In the genomic region with DNA sequence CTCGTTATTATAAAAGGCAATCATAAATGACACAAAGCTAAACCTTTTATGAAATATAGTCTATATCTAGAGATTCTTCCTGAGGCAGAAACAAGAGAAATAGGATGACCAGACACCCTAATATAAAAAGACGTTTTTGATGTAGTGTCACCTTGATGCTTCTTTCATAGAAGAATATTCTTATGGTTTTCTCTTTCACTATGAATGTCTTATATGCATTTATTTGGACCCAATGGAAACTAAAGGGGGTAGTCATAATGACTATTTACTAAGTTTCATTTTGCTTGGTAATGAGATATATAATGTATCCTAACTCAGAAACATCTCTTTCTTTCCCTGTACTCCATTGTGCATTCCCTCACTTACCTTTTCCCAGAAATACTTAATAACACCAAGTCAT, we compare ENCODE assay signal across 27 cellular contexts.
"Had no signal": no experiment of that assay in that cellular context is flagged by ENCODE, and none has a peak within 500 bp of the region (broad histone marks: within the 10 kb centered on the region; RNA-seq: fewer than 3 reads in every experiment).

No MANE protein-coding gene starts in this region.

- H3K4me3 Mint-ChIP-seq: dendritic cell treated with granulocyte-macrophage colony-stimulating factor and Interleukin-4, amounts not matched to agents 40 ng/mL and 50 ng/mL, for 4 days; effector memory CD8-positive, alpha-beta T cell; endodermal cell; mesothelial cell of epicardium; naive B cell had no signal

- H3K36me3 Mint-ChIP-seq: mesothelial cell of epicardium had no signal

- H3K4me1 Mint-ChIP-seq: endodermal cell, mesothelial cell of epicardium, naive B cell had no signal

- H3K27me3 Mint-ChIP-seq: dendritic cell treated with granulocyte-macrophage colony-stimulating factor and Interleukin-4, amounts not matched to agents 40 ng/mL and 50 ng/mL, for 4 days; effector memory CD8-positive, alpha-beta T cell; naive B cell had no signal

- DNase-seq: colonic mucosa; cortex of kidney; effector CD8-positive, alpha-beta T cell; effector memory CD8-positive, alpha-beta T cell; endodermal cell; erythroblast; esophagus squamous epithelium; foreskin fibroblast; foreskin melanocyte; gastrocnemius medialis; glutamatergic neuron; head of caudate nucleus; heart right ventricle; hippocampal formation; left cardiac atrium; left lung; left ventricle myocardium superior; lower lobe of right lung; mesenchymal stem cell; mucosa of descending colon; naive B cell had no signal

- ATAC-seq: effector memory CD8-positive, alpha-beta T cell; esophagus mucosa; gastrocnemius medialis; heart right ventricle; left cardiac atrium; left lung; left ventricle myocardium superior; lower lobe of right lung; mucosa of descending colon had no signal

- FAIRE-seq: endometrium, islet of Langerhans, keratinocyte had no signal

- H3K27ac Mint-ChIP-seq: dendritic cell treated with granulocyte-macrophage colony-stimulating factor and Interleukin-4, amounts not matched to agents 40 ng/mL and 50 ng/mL, for 4 days; effector memory CD8-positive, alpha-beta T cell; endodermal cell; mesothelial cell of epicardium; naive B cell had no signal
